22 cellular contexts compared by ENCODE assay signal in the genomic region with DNA sequence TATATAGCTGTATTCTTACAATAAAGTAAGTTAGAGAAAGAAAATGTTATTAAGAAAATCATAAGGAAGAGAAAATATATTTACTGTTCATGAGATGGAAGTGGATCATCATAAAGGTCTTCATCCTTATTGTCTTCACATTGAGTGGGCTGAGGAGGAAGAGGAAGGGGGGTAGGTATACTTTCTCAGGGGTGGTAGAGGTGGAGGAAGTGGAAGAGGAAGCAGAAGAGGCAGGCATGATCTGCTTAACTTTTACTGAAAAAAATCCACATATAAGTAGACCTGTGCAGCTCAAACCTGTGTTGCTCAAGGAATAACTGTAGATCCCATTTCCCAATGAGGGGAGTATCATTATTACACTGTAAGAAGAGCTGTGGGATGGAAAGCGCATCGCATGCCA.
A peak's percentile ranks its signal among the peaks of the same experiment; 100 is the strongest.
DNase-seq lines count a peak whose midpoint lies in the region; FAIRE-seq and TF ChIP-seq lines count a peak whose summit lies in the region.
"Had no signal": no experiment of that assay in that cellular context is flagged by ENCODE, and none has a peak within 500 bp of the region (broad histone marks: within the 10 kb centered on the region; RNA-seq: fewer than 3 reads in every experiment).

No MANE protein-coding gene starts in this region.

- no peaks in the 10 kb centered on the region for H3K27me3 Mint-ChIP-seq in activated CD4-positive, alpha-beta T cell treated with anti-CD3 and anti-CD28 coated beads, Interleukin-2, amount 10 ng/mL, durations not matched to agents 24 days and 14 days
- H3K27me3 Mint-ChIP-seq in activated CD4-positive, alpha-beta T cell treated with anti-CD3 and anti-CD28 coated beads, Interleukin-2, amount 10 ng/mL, durations not matched to agents 7 days and 5 days, result no peaks in the 10 kb centered on the region
- H3K27me3 Mint-ChIP-seq: CD4-positive, CD25-positive, alpha-beta regulatory T cell had no signal

- DNase-seq in activated CD4-positive, alpha-beta T cell treated with anti-CD3 and anti-CD28 coated beads, Interleukin-2, amount 10 ng/mL, durations not matched to agents 24 days and 14 days, result peak; percentile 3
- no peak for DNase-seq in activated CD4-positive, alpha-beta T cell treated with anti-CD3 and anti-CD28 coated beads, Interleukin-2, amount 10 ng/mL, durations not matched to agents 7 days and 5 days
- peak; percentile 1 for DNase-seq in osteoblast (ENCODE audit: insufficient read length, low spot score, missing footprints)
- no peak for DNase-seq in GM20000 (ENCODE audit: low spot score)
- DNase-seq in CD1c-positive myeloid dendritic cell (ENCODE audit: extremely low spot score), result no peak
- DNase-seq in activated CD8-positive, alpha-beta memory T cell treated with anti-CD3 and anti-CD28 coated beads, Interleukin-2, amount 50 U/mL, for 4 hours, result no peak
- DNase-seq: AML-193; Caco-2; CD4-positive, CD25-positive, alpha-beta regulatory T cell; CD8-positive, alpha-beta memory T cell; GDM1; GOT3; H7; HFFc6; IMR-90 had no signal

- H3K4me2 ChIP-seq in osteoblast (ENCODE audit: insufficient read depth, low read length), result no peak overlapping the region
- H3K4me2 ChIP-seq: A549 had no signal

- POLR2A ChIA-PET in activated CD4-positive, alpha-beta T cell treated with anti-CD3 and anti-CD28 coated beads, Interleukin-2, amount 10 ng/mL, durations not matched to agents 7 days and 5 days (lab: Charles Lee), result no interaction called here

- H3K4me3 Mint-ChIP-seq in activated CD4-positive, alpha-beta T cell treated with anti-CD3 and anti-CD28 coated beads, Interleukin-2, amount 10 ng/mL, durations not matched to agents 24 days and 14 days, result no peak overlapping the region
- H3K4me3 Mint-ChIP-seq in activated CD4-positive, alpha-beta T cell treated with anti-CD3 and anti-CD28 coated beads, Interleukin-2, amount 10 ng/mL, durations not matched to agents 7 days and 5 days, result no peak overlapping the region
- H3K4me3 Mint-ChIP-seq: CD4-positive, CD25-positive, alpha-beta regulatory T cell; CD8-positive, alpha-beta memory T cell; HFFc6 had no signal

- H3K27ac ChIP-seq in osteoblast (ENCODE audit: low read depth, low read length), result no peak overlapping the region
- H3K27ac ChIP-seq: 22Rv1; A549; BLaER1 treated with 17β-estradiol and CSF1 and Interleukin-3, amounts not matched to agents 10 nM and 100 nM; HL-60 had no signal

- H3K27ac Mint-ChIP-seq in activated CD4-positive, alpha-beta T cell treated with anti-CD3 and anti-CD28 coated beads, Interleukin-2, amount 10 ng/mL, durations not matched to agents 24 days and 14 days, result no peak overlapping the region
- H3K27ac Mint-ChIP-seq in activated CD4-positive, alpha-beta T cell treated with anti-CD3 and anti-CD28 coated beads, Interleukin-2, amount 10 ng/mL, durations not matched to agents 7 days and 5 days, result no peak overlapping the region
- H3K27ac Mint-ChIP-seq: CD4-positive, CD25-positive, alpha-beta regulatory T cell; CD8-positive, alpha-beta memory T cell; HFFc6 had no signal

- peak; percentile 5 for FAIRE-seq in islet of Langerhans (lab: Jason Lieb, UNC)
- FAIRE-seq: A549, D721Med, HTR-8/SVneo had no signal

- intact Hi-C loops in activated CD4-positive, alpha-beta T cell treated with anti-CD3 and anti-CD28 coated beads, Interleukin-2, amount 10 ng/mL, durations not matched to agents 24 days and 14 days (cut with micrococcal nuclease), result no loop called here

- no peak for TF ChIP-seq CTCF in osteoblast (IDR thresholded peaks at IDR 0.05; ENCODE audit: extremely low read depth, low read depth, low read length)
- TF ChIP-seq CTCF in GM20000 (IDR thresholded peaks at IDR 0.05; ENCODE audit: extremely low read depth, missing control alignments), result no peak

- H3K9me3 Mint-ChIP-seq in activated CD4-positive, alpha-beta T cell treated with anti-CD3 and anti-CD28 coated beads, Interleukin-2, amount 10 ng/mL, durations not matched to agents 24 days and 14 days, result no peaks in the 10 kb centered on the region
- peaks cover 3% of the 10 kb centered on the region for H3K9me3 Mint-ChIP-seq in activated CD4-positive, alpha-beta T cell treated with anti-CD3 and anti-CD28 coated beads, Interleukin-2, amount 10 ng/mL, durations not matched to agents 7 days and 5 days

- no peaks in the 10 kb centered on the region for H3K9me3 ChIP-seq in osteoblast (ENCODE audit: low read depth, low read length)
- H3K9me3 ChIP-seq: Caco-2 had no signal

- no peaks in the 10 kb centered on the region for H3K36me3 Mint-ChIP-seq in activated CD4-positive, alpha-beta T cell treated with anti-CD3 and anti-CD28 coated beads, Interleukin-2, amount 10 ng/mL, durations not matched to agents 24 days and 14 days (ENCODE audit: low read depth)
- H3K36me3 Mint-ChIP-seq in activated CD4-positive, alpha-beta T cell treated with anti-CD3 and anti-CD28 coated beads, Interleukin-2, amount 10 ng/mL, durations not matched to agents 7 days and 5 days (ENCODE audit: low read depth), result no peaks in the 10 kb centered on the region
- H3K36me3 Mint-ChIP-seq: CD4-positive, CD25-positive, alpha-beta regulatory T cell; CD8-positive, alpha-beta memory T cell had no signal

- H3K79me2 ChIP-seq in osteoblast (ENCODE audit: insufficient read depth, low read length), result no peaks in the 10 kb centered on the region

- no peaks in the 10 kb centered on the region for H3K4me1 Mint-ChIP-seq in activated CD4-positive, alpha-beta T cell treated with anti-CD3 and anti-CD28 coated beads, Interleukin-2, amount 10 ng/mL, durations not matched to agents 24 days and 14 days
- H3K4me1 Mint-ChIP-seq in activated CD4-positive, alpha-beta T cell treated with anti-CD3 and anti-CD28 coated beads, Interleukin-2, amount 10 ng/mL, durations not matched to agents 7 days and 5 days, result no peaks in the 10 kb centered on the region
- H3K4me1 Mint-ChIP-seq: CD4-positive, CD25-positive, alpha-beta regulatory T cell; CD8-positive, alpha-beta memory T cell had no signal

- H3K36me3 ChIP-seq in osteoblast (ENCODE audit: insufficient read depth, low read length), result no peaks in the 10 kb centered on the region
- H3K36me3 ChIP-seq: BLaER1 treated with 17β-estradiol and CSF1 and Interleukin-3, amounts not matched to agents 10 nM and 100 nM had no signal

- no peak overlapping the region for H3K4me3 ChIP-seq in osteoblast (ENCODE audit: insufficient read depth, low read length)
- H3K4me3 ChIP-seq: A549; BLaER1 treated with 17β-estradiol and CSF1 and Interleukin-3, amounts not matched to agents 10 nM and 100 nM had no signal

- CTCF ChIA-PET in activated CD4-positive, alpha-beta T cell treated with anti-CD3 and anti-CD28 coated beads, Interleukin-2, amount 10 ng/mL, durations not matched to agents 7 days and 5 days (lab: Charles Lee), result no interaction called here

- no peaks in the 10 kb centered on the region for H3K27me3 ChIP-seq in osteoblast (ENCODE audit: insufficient read depth, low read length)
- H3K27me3 ChIP-seq: BLaER1 treated with 17β-estradiol and CSF1 and Interleukin-3, amounts not matched to agents 10 nM and 100 nM had no signal

- H3K4me1 ChIP-seq in osteoblast (ENCODE audit: insufficient read depth, low read length), result no peaks in the 10 kb centered on the region
- H3K4me1 ChIP-seq: A549 had no signal

- H2AFZ ChIP-seq in osteoblast (ENCODE audit: low read length), result no peak overlapping the region

- H4K20me1 ChIP-seq in osteoblast (ENCODE audit: insufficient read depth, low read length), result no peaks in the 10 kb centered on the region
- H4K20me1 ChIP-seq: BLaER1 treated with 17β-estradiol and CSF1 and Interleukin-3, amounts not matched to agents 10 nM and 100 nM had no signal

Comparison
In these comparisons a context has a peak if more than half of its experiments do, and no peak if none do; other contexts are left out.
1. DNase-seq: peak in activated CD4-positive, alpha-beta T cell treated with anti-CD3 and anti-CD28 coated beads, Interleukin-2, amount 10 ng/mL, durations not matched to agents 24 days and 14 days (single experiment) and osteoblast (single experiment); none in activated CD4-positive, alpha-beta T cell treated with anti-CD3 and anti-CD28 coated beads, Interleukin-2, amount 10 ng/mL, durations not matched to agents 7 days and 5 days (single experiment), GM20000 (single experiment), CD1c-positive myeloid dendritic cell (single experiment) and activated CD8-positive, alpha-beta memory T cell treated with anti-CD3 and anti-CD28 coated beads, Interleukin-2, amount 50 U/mL, for 4 hours (single experiment).